Comparison of ENCODE assay signal across 1 cellular context in the genomic region with DNA sequence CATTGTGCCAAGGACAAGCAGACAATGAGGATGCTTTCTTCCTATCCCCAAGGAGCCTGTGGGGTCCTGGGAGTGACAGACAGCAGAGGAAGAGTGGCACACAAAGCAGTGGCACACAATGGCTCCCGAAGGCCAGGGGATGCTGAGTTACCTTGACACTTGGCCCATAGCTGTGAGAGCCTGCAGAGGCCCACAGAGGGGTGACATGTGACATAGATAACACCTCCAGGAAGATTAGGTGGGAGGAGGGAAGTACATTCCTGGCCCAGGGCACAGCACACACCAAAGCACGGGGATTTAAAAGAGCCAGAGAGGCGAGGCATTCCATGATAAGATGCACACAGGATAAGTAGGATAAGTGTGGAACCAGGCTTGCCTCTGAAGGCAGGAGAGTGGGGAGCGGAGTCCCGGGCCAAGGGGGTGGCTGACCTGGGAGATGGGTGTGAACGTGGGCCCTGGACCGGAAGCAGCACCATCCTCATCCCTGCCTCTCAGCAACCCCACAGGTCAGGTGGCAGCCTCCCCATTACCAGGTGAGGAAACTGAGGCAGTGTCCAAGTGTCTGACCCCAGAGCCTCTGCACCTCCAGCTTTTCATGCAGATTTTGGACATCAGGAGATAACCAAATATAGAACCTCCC.
TF ChIP-seq lines count a peak whose summit lies in the region.

No MANE protein-coding gene starts in this region.

TF ChIP-seq in HepG2, 621 proteins besides CTCF, POLR2A, EP300 and RAD21 (continued from another document and continues in another):
- TF ChIP-seq, protein P1, sequence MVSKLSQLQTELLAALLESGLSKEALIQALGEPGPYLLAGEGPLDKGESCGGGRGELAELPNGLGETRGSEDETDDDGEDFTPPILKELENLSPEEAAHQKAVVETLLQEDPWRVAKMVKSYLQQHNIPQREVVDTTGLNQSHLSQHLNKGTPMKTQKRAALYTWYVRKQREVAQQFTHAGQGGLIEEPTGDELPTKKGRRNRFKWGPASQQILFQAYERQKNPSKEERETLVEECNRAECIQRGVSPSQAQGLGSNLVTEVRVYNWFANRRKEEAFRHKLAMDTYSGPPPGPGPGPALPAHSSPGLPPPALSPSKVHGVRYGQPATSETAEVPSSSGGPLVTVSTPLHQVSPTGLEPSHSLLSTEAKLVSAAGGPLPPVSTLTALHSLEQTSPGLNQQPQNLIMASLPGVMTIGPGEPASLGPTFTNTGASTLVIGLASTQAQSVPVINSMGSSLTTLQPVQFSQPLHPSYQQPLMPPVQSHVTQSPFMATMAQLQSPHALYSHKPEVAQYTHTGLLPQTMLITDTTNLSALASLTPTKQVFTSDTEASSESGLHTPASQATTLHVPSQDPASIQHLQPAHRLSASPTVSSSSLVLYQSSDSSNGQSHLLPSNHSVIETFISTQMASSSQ (IDR thresholded peaks at IDR 0.05; ENCODE audit: low read depth), result no peak
- TF ChIP-seq, protein P1 (CRISPR knock-in tag; IDR thresholded peaks at IDR 0.05; ENCODE audit: borderline replicate concordance), result 0 out of 2 replicates have a peak, but pooled peaks have one; percentile 17
- TF ChIP-seq, protein P2, sequence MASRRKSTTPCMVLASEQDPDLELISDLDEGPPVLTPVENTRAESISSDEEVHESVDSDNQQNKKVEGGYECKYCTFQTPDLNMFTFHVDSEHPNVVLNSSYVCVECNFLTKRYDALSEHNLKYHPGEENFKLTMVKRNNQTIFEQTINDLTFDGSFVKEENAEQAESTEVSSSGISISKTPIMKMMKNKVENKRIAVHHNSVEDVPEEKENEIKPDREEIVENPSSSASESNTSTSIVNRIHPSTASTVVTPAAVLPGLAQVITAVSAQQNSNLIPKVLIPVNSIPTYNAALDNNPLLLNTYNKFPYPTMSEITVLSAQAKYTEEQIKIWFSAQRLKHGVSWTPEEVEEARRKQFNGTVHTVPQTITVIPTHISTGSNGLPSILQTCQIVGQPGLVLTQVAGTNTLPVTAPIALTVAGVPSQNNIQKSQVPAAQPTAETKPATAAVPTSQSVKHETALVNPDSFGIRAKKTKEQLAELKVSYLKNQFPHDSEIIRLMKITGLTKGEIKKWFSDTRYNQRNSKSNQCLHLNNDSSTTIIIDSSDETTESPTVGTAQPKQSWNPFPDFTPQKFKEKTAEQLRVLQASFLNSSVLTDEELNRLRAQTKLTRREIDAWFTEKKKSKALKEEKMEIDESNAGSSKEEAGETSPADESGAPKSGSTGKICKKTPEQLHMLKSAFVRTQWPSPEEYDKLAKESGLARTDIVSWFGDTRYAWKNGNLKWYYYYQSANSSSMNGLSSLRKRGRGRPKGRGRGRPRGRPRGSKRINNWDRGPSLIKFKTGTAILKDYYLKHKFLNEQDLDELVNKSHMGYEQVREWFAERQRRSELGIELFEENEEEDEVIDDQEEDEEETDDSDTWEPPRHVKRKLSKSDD (CRISPR knock-in tag; IDR thresholded peaks at IDR 0.05; ENCODE audit: low read depth), result 0 out of 2 replicates have a peak, but pooled peaks have one; percentile 31
- TF ChIP-seq PHF5A (CRISPR knock-in tag; IDR thresholded peaks at IDR 0.05; ENCODE audit: low read depth, unreplicated experiment), result no peak
- TF ChIP-seq, protein P3, sequence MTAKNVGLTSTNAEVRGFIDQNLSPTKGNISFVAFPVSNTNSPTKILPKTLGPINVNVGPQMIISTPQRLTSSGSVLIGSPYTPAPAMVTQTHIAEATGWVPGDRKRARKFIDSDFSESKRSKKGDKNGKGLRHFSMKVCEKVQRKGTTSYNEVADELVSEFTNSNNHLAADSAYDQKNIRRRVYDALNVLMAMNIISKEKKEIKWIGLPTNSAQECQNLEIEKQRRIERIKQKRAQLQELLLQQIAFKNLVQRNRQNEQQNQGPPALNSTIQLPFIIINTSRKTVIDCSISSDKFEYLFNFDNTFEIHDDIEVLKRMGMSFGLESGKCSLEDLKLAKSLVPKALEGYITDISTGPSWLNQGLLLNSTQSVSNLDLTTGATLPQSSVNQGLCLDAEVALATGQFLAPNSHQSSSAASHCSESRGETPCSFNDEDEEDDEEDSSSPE (CRISPR knock-in tag; IDR thresholded peaks at IDR 0.05), result peak; percentile 49; the same call in 1 of the 2 replicates
- TF ChIP-seq ESRRA (CRISPR knock-in tag; IDR thresholded peaks at IDR 0.05; ENCODE audit: low read depth), result no peak
- TF ChIP-seq, protein P4, sequence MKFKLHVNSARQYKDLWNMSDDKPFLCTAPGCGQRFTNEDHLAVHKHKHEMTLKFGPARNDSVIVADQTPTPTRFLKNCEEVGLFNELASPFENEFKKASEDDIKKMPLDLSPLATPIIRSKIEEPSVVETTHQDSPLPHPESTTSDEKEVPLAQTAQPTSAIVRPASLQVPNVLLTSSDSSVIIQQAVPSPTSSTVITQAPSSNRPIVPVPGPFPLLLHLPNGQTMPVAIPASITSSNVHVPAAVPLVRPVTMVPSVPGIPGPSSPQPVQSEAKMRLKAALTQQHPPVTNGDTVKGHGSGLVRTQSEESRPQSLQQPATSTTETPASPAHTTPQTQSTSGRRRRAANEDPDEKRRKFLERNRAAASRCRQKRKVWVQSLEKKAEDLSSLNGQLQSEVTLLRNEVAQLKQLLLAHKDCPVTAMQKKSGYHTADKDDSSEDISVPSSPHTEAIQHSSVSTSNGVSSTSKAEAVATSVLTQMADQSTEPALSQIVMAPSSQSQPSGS (CRISPR knock-in tag; IDR thresholded peaks at IDR 0.05), result 0 out of 2 replicates have a peak, but pooled peaks have one; percentile 45
- TF ChIP-seq SP1 (IDR thresholded peaks at IDR 0.05), result no peak
- peak; percentile 12; the same call in 1 of the 2 replicates for TF ChIP-seq SP1 (CRISPR knock-in tag; IDR thresholded peaks at IDR 0.05)
- peak; percentile 31; the same call in 1 of the 2 replicates for TF ChIP-seq RARA (CRISPR knock-in tag; IDR thresholded peaks at IDR 0.05)
- TF ChIP-seq ZKSCAN5 (CRISPR knock-in tag; IDR thresholded peaks at IDR 0.05), result no peak
- 0 out of 2 replicates have a peak, but pooled peaks have one; percentile 30 for TF ChIP-seq BHLHE40 (IDR thresholded peaks at IDR 0.05; ENCODE audit: low read length)
- TF ChIP-seq DNMT3B (CRISPR knock-in tag; conservative IDR thresholded peaks at IDR 0.05), result no peak
- TF ChIP-seq NR2F6 (IDR thresholded peaks at IDR 0.05), result no peak; the same call in 1 of the 2 replicates
- peak; percentile 50; the same call in 1 of the 2 replicates for TF ChIP-seq NR2F6 (CRISPR knock-in tag; IDR thresholded peaks at IDR 0.05)
- TF ChIP-seq ZNF558 (CRISPR knock-in tag; IDR thresholded peaks at IDR 0.05; ENCODE audit: borderline replicate concordance), result 0 out of 2 replicates have a peak, but pooled peaks have one; percentile 48
- TF ChIP-seq TAF1 (CRISPR knock-in tag; IDR thresholded peaks at IDR 0.05), result no peak
- peak; percentile 42; the same call in 1 of the 2 replicates for TF ChIP-seq SPEN (CRISPR knock-in tag; IDR thresholded peaks at IDR 0.05; ENCODE audit: low read depth)
- peak; percentile 36; the same call in 1 of the 2 replicates for TF ChIP-seq HOXA3 (CRISPR knock-in tag; IDR thresholded peaks at IDR 0.05)
- TF ChIP-seq, protein P5, sequence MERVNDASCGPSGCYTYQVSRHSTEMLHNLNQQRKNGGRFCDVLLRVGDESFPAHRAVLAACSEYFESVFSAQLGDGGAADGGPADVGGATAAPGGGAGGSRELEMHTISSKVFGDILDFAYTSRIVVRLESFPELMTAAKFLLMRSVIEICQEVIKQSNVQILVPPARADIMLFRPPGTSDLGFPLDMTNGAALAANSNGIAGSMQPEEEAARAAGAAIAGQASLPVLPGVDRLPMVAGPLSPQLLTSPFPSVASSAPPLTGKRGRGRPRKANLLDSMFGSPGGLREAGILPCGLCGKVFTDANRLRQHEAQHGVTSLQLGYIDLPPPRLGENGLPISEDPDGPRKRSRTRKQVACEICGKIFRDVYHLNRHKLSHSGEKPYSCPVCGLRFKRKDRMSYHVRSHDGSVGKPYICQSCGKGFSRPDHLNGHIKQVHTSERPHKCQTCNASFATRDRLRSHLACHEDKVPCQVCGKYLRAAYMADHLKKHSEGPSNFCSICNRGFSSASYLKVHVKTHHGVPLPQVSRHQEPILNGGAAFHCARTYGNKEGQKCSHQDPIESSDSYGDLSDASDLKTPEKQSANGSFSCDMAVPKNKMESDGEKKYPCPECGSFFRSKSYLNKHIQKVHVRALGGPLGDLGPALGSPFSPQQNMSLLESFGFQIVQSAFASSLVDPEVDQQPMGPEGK (CRISPR knock-in tag; IDR thresholded peaks at IDR 0.05), result peak; percentile 60
- TF ChIP-seq HDAC2 (CRISPR knock-in tag; IDR thresholded peaks at IDR 0.05), result peak; percentile 29; the same call in 1 of the 2 replicates
- TF ChIP-seq ZBTB38 (CRISPR knock-in tag; IDR thresholded peaks at IDR 0.05), result no peak
- TF ChIP-seq TEAD3 (CRISPR knock-in tag; optimal IDR thresholded peaks at IDR 0.05; ENCODE audit: borderline replicate concordance), result peak; percentile 63
- peak; percentile 44 for TF ChIP-seq HNF4A (CRISPR knock-in tag; IDR thresholded peaks at IDR 0.05)
- TF ChIP-seq GZF1 (CRISPR knock-in tag; IDR thresholded peaks at IDR 0.05), result no peak
- TF ChIP-seq ZNF121 (CRISPR knock-in tag; IDR thresholded peaks at IDR 0.05), result peak; percentile 79
- peak; percentile 53 for TF ChIP-seq TBX3 (IDR thresholded peaks at IDR 0.05; ENCODE audit: borderline replicate concordance)
- TF ChIP-seq, protein P6, sequence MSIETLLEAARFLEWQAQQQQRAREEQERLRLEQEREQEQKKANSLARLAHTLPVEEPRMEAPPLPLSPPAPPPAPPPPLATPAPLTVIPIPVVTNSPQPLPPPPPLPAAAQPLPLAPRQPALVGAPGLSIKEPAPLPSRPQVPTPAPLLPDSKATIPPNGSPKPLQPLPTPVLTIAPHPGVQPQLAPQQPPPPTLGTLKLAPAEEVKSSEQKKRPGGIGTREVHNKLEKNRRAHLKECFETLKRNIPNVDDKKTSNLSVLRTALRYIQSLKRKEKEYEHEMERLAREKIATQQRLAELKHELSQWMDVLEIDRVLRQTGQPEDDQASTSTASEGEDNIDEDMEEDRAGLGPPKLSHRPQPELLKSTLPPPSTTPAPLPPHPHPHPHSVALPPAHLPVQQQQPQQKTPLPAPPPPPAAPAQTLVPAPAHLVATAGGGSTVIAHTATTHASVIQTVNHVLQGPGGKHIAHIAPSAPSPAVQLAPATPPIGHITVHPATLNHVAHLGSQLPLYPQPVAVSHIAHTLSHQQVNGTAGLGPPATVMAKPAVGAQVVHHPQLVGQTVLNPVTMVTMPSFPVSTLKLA (IDR thresholded peaks at IDR 0.05), result no peak
- TF ChIP-seq, protein P7, sequence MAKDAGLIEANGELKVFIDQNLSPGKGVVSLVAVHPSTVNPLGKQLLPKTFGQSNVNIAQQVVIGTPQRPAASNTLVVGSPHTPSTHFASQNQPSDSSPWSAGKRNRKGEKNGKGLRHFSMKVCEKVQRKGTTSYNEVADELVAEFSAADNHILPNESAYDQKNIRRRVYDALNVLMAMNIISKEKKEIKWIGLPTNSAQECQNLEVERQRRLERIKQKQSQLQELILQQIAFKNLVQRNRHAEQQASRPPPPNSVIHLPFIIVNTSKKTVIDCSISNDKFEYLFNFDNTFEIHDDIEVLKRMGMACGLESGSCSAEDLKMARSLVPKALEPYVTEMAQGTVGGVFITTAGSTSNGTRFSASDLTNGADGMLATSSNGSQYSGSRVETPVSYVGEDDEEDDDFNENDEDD (CRISPR knock-in tag; IDR thresholded peaks at IDR 0.05; ENCODE audit: borderline replicate concordance), result peak; percentile 64; the same call in 1 of the 2 replicates
- TF ChIP-seq, protein P8, sequence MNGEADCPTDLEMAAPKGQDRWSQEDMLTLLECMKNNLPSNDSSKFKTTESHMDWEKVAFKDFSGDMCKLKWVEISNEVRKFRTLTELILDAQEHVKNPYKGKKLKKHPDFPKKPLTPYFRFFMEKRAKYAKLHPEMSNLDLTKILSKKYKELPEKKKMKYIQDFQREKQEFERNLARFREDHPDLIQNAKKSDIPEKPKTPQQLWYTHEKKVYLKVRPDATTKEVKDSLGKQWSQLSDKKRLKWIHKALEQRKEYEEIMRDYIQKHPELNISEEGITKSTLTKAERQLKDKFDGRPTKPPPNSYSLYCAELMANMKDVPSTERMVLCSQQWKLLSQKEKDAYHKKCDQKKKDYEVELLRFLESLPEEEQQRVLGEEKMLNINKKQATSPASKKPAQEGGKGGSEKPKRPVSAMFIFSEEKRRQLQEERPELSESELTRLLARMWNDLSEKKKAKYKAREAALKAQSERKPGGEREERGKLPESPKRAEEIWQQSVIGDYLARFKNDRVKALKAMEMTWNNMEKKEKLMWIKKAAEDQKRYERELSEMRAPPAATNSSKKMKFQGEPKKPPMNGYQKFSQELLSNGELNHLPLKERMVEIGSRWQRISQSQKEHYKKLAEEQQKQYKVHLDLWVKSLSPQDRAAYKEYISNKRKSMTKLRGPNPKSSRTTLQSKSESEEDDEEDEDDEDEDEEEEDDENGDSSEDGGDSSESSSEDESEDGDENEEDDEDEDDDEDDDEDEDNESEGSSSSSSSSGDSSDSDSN (CRISPR knock-in tag; IDR thresholded peaks at IDR 0.05), result no peak
- TF ChIP-seq, protein P9, sequence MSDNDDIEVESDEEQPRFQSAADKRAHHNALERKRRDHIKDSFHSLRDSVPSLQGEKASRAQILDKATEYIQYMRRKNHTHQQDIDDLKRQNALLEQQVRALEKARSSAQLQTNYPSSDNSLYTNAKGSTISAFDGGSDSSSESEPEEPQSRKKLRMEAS (IDR thresholded peaks at IDR 0.05), result peak; percentile 67
- TF ChIP-seq TCF7 (IDR thresholded peaks at IDR 0.05; ENCODE audit: low read depth), result 0 out of 2 replicates have a peak, but pooled peaks have one; percentile 7
- 0 out of 2 replicates have a peak, but pooled peaks have one; percentile 9 for TF ChIP-seq FOXO1 (CRISPR knock-in tag; IDR thresholded peaks at IDR 0.05)
- TF ChIP-seq ERF (CRISPR knock-in tag; IDR thresholded peaks at IDR 0.05), result 0 out of 2 replicates have a peak, but pooled peaks have one; percentile 27
- no peak for TF ChIP-seq SOX13 (IDR thresholded peaks at IDR 0.05)
- TF ChIP-seq SOX13 (CRISPR knock-in tag; conservative IDR thresholded peaks at IDR 0.05 in 1 of 2, IDR thresholded peaks at IDR 0.05 in 1 of 2), result peak in 1 of 2 experiments; percentile 76; a peak in 2 of 4 replicates
- TF ChIP-seq ETV5 (CRISPR knock-in tag; IDR thresholded peaks at IDR 0.05; ENCODE audit: borderline replicate concordance), result peak; percentile 27; the same call in 1 of the 2 replicates
- no peak for TF ChIP-seq MEF2D (CRISPR knock-in tag; IDR thresholded peaks at IDR 0.05)
- TF ChIP-seq RCOR2 (CRISPR knock-in tag; IDR thresholded peaks at IDR 0.05), result 0 out of 2 replicates have a peak, but pooled peaks have one; percentile 15
- TF ChIP-seq ZFY (CRISPR knock-in tag; IDR thresholded peaks at IDR 0.05), result 0 out of 2 replicates have a peak, but pooled peaks have one; percentile 11
